ENCODE assay signal across 11 cellular contexts in the genomic region with DNA sequence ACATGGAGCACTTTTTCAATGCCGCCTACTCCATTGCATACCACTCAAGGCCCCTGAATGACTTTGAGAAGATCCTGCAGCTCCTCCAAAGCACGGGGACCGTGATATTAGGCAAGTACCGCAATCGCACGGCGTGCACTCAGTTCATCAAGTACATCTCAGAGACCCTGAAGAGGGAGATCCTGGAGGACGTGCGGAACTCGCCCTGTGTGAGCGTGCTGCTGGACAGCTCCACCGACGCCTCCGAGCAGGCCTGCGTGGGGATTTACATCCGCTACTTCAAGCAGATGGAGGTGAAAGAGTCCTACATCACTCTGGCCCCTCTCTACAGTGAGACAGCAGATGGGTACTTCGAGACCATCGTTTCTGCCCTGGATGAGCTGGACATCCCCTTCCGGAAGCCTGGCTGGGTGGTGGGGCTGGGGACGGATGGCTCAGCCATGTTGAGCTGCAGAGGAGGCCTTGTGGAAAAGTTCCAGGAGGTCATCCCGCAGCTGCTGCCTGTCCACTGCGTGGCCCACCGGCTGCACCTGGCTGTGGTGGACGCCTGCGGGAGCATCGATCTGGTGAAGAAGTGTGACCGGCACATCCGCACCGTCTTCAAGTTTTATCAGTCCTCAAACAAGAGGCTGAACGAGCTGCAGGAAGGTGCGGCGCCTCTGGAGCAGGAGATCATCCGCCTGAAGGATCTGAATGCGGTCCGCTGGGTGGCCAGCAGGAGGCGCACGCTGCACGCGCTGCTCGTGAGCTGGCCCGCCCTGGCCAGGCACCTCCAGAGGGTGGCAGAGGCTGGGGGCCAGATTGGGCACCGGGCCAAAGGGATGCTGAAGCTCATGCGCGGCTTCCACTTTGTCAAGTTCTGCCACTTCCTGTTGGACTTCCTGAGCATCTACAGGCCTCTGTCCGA. TPM values are rescaled to one million over a fixed set of nuclear protein-coding genes. Genes with fewer than 3 reads are reported as not detected.
DNase-seq lines count a peak whose midpoint lies in the region; ATAC-seq, FAIRE-seq and TF ChIP-seq lines count a peak whose summit lies in the region.
"Had no signal": no experiment of that assay in that cellular context is flagged by ENCODE, and none has a peak within 500 bp of the region (broad histone marks: within the 10 kb centered on the region; RNA-seq: fewer than 3 reads in every experiment).

No MANE protein-coding gene starts in this region.

- no peak for TF ChIP-seq POLR2A in A549 (IDR thresholded peaks at IDR 0.05; ENCODE audit: low read length)

- H3K4me2 ChIP-seq in A549: no peak overlapping the region

- no peaks in the 10 kb centered on the region for H3K4me1 ChIP-seq in A549

- H3K36me3 ChIP-seq in kidney epithelial cell (ENCODE audit: control insufficient read depth, insufficient read depth, low read length): peaks cover 2% of the 10 kb centered on the region

- CTCF ChIA-PET in A549 (lab: Yijun Ruan, JAX): interaction anchor here (0.8 to 4.0 kb wide), 6 partner anchors 9 to 911 kb away, joined by 3 to 20 read pairs (median 5); no protein-coding TSS in a partner anchor

- H3K9me3 ChIP-seq in A549: no peaks in the 10 kb centered on the region

- ATAC-seq in A549: peak; percentile 26 to 87; a peak in 3 of 6 replicates
- ATAC-seq: stimulated activated naive B cell treated with anti-CD40 and anti-IgM and Interleukin-4, amounts not matched to agents 10 μg/mL and 1 μg/mL and 100 μg/mL, for 72 hours; T-cell had no signal

- FAIRE-seq in A549 (lab: Jason Lieb, UNC): no peak

- no peak for TF ChIP-seq EP300 in A549 (IDR thresholded peaks at IDR 0.05)

- DNase-seq in A549 (ENCODE audit: low read depth in 1 of 2, low spot score in 1 of 2) (peak; percentile 23), GM10266 (ENCODE audit: extremely low spot score) (no peak), kidney epithelial cell (ENCODE audit: low read depth) (no peak), NOMO-1 treated with DMSO at 0.1 percent for 48 hours (lab: John Stamatoyannopoulos, UW; ENCODE audit: unreplicated experiment) (no peak), SIG-M5 (lab: John Stamatoyannopoulos, UW) (no peak), NCI-H1048 (lab: John Stamatoyannopoulos, UW) (no peak), NCI-H146 (lab: John Stamatoyannopoulos, UW) (no peak)
- DNase-seq: activated naive CD4-positive, alpha-beta T cell treated with Interleukin-2 at 50 U/mL for 16 hours; stimulated activated naive B cell treated with anti-CD40 and anti-IgM and Interleukin-4, amounts not matched to agents 10 μg/mL and 1 μg/mL and 100 μg/mL, for 72 hours had no signal

- no peak overlapping the region for H3K27ac ChIP-seq in A549

- H3K27me3 ChIP-seq in kidney epithelial cell (ENCODE audit: control insufficient read depth, insufficient read depth, low read length): no peaks in the 10 kb centered on the region

- POLR2A ChIA-PET in A549 (lab: Yijun Ruan, JAX): no interaction called here

- H3K4me3 ChIP-seq in A549: no peak overlapping the region
- H3K4me3 ChIP-seq in WI38 (ENCODE audit: low read depth, low read length): no peak overlapping the region
- H3K4me3 ChIP-seq in kidney epithelial cell (ENCODE audit: low read depth, low read length): no peak overlapping the region

- peak; percentile 43 for TF ChIP-seq CTCF in A549 (IDR thresholded peaks at IDR 0.05)
- peak; percentile 15 for TF ChIP-seq CTCF in GM10266 (IDR thresholded peaks at IDR 0.05; ENCODE audit: control insufficient read depth, insufficient read depth, low read depth, missing control alignments)
- peak; percentile 33; the same call in 1 of the 2 replicates for TF ChIP-seq CTCF in WI38 (IDR thresholded peaks at IDR 0.05; ENCODE audit: low read depth, low read length)
- peak; percentile 18 for TF ChIP-seq CTCF in kidney epithelial cell (IDR thresholded peaks at IDR 0.05; ENCODE audit: insufficient read depth, low read length, poor library complexity, severe bottlenecking)

- 81% methylated on average over 35 of the region's 45 CpGs for WGBS in A549 (ENCODE audit: missing lambda C conversion rate)

- TF ChIP-seq RAD21 in A549 (conservative IDR thresholded peaks at IDR 0.05 in 1 of 2, IDR thresholded peaks at IDR 0.05 in 1 of 2): peak; percentile 46 to 50; a peak in 4 of 5 replicates

TF ChIP-seq in A549, 52 proteins besides CTCF, POLR2A, EP300 and RAD21:
- TF ChIP-seq, protein P1, sequence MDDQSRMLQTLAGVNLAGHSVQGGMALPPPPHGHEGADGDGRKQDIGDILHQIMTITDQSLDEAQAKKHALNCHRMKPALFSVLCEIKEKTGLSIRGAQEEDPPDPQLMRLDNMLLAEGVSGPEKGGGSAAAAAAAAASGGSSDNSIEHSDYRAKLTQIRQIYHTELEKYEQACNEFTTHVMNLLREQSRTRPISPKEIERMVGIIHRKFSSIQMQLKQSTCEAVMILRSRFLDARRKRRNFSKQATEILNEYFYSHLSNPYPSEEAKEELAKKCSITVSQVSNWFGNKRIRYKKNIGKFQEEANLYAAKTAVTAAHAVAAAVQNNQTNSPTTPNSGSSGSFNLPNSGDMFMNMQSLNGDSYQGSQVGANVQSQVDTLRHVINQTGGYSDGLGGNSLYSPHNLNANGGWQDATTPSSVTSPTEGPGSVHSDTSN (IDR thresholded peaks at IDR 0.05): no peak
- TF ChIP-seq FOSL2 (IDR thresholded peaks at IDR 0.05) (no peak), FOSL2 (CRISPR knock-in tag; IDR thresholded peaks at IDR 0.05) (no peak), SMC3 (IDR thresholded peaks at IDR 0.05) (peak; percentile 38; the same call in 2 of the 3 replicates)

RNA-seq across cellular contexts. Expression of a gene that starts 12.7 kb away (rescaled TPM):
- polyA plus RNA-seq in A549 (2011; rRNA removed): 17.3 and 18.4 TPM in 2 replicates
- 49.0 and 69.0 TPM in 2 replicates for polyA plus RNA-seq in A549 (2012; cell fraction: cytosol; rRNA removed)
- 75.6 and 92.6 TPM in 2 replicates for polyA plus RNA-seq in A549 (2012; cell fraction: nucleus; rRNA removed)
- 40.3 to 44.9 TPM (median 44.5 TPM) in 3 replicates for polyA plus RNA-seq in A549 (2017; fragmentation: RNase III; extraction: RNeasy Plus Mini Kit Qiagen cat#74134 plus additional on column Dnase treatment)
- polyA minus RNA-seq in A549 (2011; rRNA and poly(A)+ RNA removed): 22.3 and 24.6 TPM in 2 replicates
- 40.8 and 55.7 TPM in 2 replicates for total RNA-seq in kidney epithelial cell

RNA-seq across cellular contexts. Expression of a gene that starts 22.9 kb away (rescaled TPM):
- polyA plus RNA-seq in A549 (2011; rRNA removed): 8.0 and 11.1 TPM in 2 replicates
- polyA plus RNA-seq in A549 (2012; cell fraction: cytosol; rRNA removed): 2.5 and 3.4 TPM in 2 replicates
- polyA plus RNA-seq in A549 (2012; cell fraction: nucleus; rRNA removed): 9.5 and 10.1 TPM in 2 replicates
- 2.8 to 3.9 TPM (median 3.9 TPM) in 3 replicates for polyA plus RNA-seq in A549 (2017; fragmentation: RNase III; extraction: RNeasy Plus Mini Kit Qiagen cat#74134 plus additional on column Dnase treatment)
- 8.7 and 17.1 TPM in 2 replicates for polyA minus RNA-seq in A549 (2011; rRNA and poly(A)+ RNA removed)
- 7.2 and 10.0 TPM in 2 replicates for total RNA-seq in kidney epithelial cell

Comparison
In these comparisons a context has a peak if more than half of its experiments do, and no peak if none do; other contexts are left out.
1. DNase-seq: peak in A549 (2 of 2); none in GM10266 (single experiment), kidney epithelial cell (single experiment), NOMO-1 treated with DMSO at 0.1 percent for 48 hours (single experiment), SIG-M5 (single experiment), NCI-H1048 (single experiment) and NCI-H146 (single experiment).
2. Peak in every context shown above with its lines, with median percentiles within 50 percentile points of each other: CTCF ChIP-seq.